ENCODE assay signal across 2 cellular contexts in the genomic region with DNA sequence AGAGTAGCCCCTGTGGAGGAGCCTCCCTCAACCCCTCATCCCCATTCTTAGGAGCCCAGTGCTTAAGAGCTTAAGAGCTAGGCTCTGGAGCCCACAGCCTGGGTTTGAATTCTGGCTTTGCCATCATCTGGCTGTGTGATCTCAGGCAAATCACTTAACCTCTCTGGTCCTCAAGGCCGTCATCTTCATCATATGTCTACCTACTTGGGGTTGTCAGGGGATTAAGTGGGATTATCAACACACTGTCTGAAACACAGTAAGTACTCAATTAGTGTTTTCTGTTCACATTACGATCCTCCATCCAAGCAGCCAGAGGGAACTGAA.
TF ChIP-seq lines count a peak whose summit lies in the region.

No MANE protein-coding gene starts in this region.

TF ChIP-seq in WTC11, 78 proteins besides CTCF, POLR2A, EP300 and RAD21:
- TF ChIP-seq ZNF416 (CRISPR knock-in tag; IDR thresholded peaks at IDR 0.05) (no peak), SMAD3 (CRISPR knock-in tag; IDR thresholded peaks at IDR 0.05; ENCODE audit: borderline replicate concordance) (no peak), ZNF263 (CRISPR knock-in tag; IDR thresholded peaks at IDR 0.05; ENCODE audit: low read depth) (no peak), GRHL2 (CRISPR knock-in tag; IDR thresholded peaks at IDR 0.05; ENCODE audit: insufficient replicate concordance, severe bottlenecking) (no peak), ZBTB43 (CRISPR knock-in tag; IDR thresholded peaks at IDR 0.05) (no peak), SMAD4 (CRISPR knock-in tag; IDR thresholded peaks at IDR 0.05) (no peak), CBFB (CRISPR knock-in tag; IDR thresholded peaks at IDR 0.05; ENCODE audit: low read depth) (no peak), ZNF232 (CRISPR knock-in tag; IDR thresholded peaks at IDR 0.05) (no peak), PRRX2 (CRISPR knock-in tag; IDR thresholded peaks at IDR 0.05) (no peak), FOXJ3 (CRISPR knock-in tag; IDR thresholded peaks at IDR 0.05; ENCODE audit: borderline replicate concordance) (no peak), ZNF671 (CRISPR knock-in tag; IDR thresholded peaks at IDR 0.05) (no peak), GTF2I (CRISPR knock-in tag; conservative IDR thresholded peaks at IDR 0.05) (no peak), IRF2 (CRISPR knock-in tag; IDR thresholded peaks at IDR 0.05; ENCODE audit: borderline replicate concordance, low read depth) (no peak), TEAD4 (CRISPR knock-in tag; IDR thresholded peaks at IDR 0.05) (no peak), JUN (CRISPR knock-in tag; IDR thresholded peaks at IDR 0.05) (no peak)
- TF ChIP-seq, protein P1, sequence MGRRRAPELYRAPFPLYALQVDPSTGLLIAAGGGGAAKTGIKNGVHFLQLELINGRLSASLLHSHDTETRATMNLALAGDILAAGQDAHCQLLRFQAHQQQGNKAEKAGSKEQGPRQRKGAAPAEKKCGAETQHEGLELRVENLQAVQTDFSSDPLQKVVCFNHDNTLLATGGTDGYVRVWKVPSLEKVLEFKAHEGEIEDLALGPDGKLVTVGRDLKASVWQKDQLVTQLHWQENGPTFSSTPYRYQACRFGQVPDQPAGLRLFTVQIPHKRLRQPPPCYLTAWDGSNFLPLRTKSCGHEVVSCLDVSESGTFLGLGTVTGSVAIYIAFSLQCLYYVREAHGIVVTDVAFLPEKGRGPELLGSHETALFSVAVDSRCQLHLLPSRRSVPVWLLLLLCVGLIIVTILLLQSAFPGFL (CRISPR knock-in tag; IDR thresholded peaks at IDR 0.05; ENCODE audit: borderline replicate concordance): no peak
- TF ChIP-seq, protein P2, sequence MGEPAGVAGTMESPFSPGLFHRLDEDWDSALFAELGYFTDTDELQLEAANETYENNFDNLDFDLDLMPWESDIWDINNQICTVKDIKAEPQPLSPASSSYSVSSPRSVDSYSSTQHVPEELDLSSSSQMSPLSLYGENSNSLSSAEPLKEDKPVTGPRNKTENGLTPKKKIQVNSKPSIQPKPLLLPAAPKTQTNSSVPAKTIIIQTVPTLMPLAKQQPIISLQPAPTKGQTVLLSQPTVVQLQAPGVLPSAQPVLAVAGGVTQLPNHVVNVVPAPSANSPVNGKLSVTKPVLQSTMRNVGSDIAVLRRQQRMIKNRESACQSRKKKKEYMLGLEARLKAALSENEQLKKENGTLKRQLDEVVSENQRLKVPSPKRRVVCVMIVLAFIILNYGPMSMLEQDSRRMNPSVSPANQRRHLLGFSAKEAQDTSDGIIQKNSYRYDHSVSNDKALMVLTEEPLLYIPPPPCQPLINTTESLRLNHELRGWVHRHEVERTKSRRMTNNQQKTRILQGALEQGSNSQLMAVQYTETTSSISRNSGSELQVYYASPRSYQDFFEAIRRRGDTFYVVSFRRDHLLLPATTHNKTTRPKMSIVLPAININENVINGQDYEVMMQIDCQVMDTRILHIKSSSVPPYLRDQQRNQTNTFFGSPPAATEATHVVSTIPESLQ (CRISPR knock-in tag; IDR thresholded peaks at IDR 0.05): no peak
- TF ChIP-seq, protein P3, sequence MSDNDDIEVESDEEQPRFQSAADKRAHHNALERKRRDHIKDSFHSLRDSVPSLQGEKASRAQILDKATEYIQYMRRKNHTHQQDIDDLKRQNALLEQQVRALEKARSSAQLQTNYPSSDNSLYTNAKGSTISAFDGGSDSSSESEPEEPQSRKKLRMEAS (CRISPR knock-in tag; IDR thresholded peaks at IDR 0.05): no peak
- TF ChIP-seq, protein P4, sequence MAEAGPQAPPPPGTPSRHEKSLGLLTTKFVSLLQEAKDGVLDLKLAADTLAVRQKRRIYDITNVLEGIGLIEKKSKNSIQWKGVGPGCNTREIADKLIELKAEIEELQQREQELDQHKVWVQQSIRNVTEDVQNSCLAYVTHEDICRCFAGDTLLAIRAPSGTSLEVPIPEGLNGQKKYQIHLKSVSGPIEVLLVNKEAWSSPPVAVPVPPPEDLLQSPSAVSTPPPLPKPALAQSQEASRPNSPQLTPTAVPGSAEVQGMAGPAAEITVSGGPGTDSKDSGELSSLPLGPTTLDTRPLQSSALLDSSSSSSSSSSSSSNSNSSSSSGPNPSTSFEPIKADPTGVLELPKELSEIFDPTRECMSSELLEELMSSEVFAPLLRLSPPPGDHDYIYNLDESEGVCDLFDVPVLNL (CRISPR knock-in tag; IDR thresholded peaks at IDR 0.05; ENCODE audit: borderline replicate concordance, low read depth): no peak
- TF ChIP-seq, protein P5, sequence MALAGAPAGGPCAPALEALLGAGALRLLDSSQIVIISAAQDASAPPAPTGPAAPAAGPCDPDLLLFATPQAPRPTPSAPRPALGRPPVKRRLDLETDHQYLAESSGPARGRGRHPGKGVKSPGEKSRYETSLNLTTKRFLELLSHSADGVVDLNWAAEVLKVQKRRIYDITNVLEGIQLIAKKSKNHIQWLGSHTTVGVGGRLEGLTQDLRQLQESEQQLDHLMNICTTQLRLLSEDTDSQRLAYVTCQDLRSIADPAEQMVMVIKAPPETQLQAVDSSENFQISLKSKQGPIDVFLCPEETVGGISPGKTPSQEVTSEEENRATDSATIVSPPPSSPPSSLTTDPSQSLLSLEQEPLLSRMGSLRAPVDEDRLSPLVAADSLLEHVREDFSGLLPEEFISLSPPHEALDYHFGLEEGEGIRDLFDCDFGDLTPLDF (CRISPR knock-in tag; IDR thresholded peaks at IDR 0.05): no peak

TF ChIP-seq in HepG2, 621 proteins besides CTCF, POLR2A, EP300 and RAD21:
- TF ChIP-seq CHD4 (IDR thresholded peaks at IDR 0.05; ENCODE audit: borderline replicate concordance, low read length) (0 out of 2 replicates have a peak, but pooled peaks have one; percentile 10), KDM1A (CRISPR knock-in tag; IDR thresholded peaks at IDR 0.05) (peak; percentile 46; the same call in 1 of the 2 replicates), ZNF768 (CRISPR knock-in tag; IDR thresholded peaks at IDR 0.05) (peak; percentile 97), ZNF205 (CRISPR knock-in tag; IDR thresholded peaks at IDR 0.05) (no peak), ZFP36 (IDR thresholded peaks at IDR 0.05; ENCODE audit: borderline replicate concordance, low read depth, low read length, partially characterized antibody) (peak; percentile 33), ZMYM3 (CRISPR knock-in tag; IDR thresholded peaks at IDR 0.05) (peak; percentile 93)
- TF ChIP-seq, protein P6, sequence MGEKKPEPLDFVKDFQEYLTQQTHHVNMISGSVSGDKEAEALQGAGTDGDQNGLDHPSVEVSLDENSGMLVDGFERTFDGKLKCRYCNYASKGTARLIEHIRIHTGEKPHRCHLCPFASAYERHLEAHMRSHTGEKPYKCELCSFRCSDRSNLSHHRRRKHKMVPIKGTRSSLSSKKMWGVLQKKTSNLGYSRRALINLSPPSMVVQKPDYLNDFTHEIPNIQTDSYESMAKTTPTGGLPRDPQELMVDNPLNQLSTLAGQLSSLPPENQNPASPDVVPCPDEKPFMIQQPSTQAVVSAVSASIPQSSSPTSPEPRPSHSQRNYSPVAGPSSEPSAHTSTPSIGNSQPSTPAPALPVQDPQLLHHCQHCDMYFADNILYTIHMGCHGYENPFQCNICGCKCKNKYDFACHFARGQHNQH (CRISPR knock-in tag; IDR thresholded peaks at IDR 0.05): no peak
